In genomic region chr14:65566820-65567522, GRCh38 we compare ENCODE assay signal across 17 cellular contexts.
DNase-seq lines count a peak whose midpoint lies in the region; ATAC-seq, FAIRE-seq and TF ChIP-seq lines count a peak whose summit lies in the region.
"Had no signal": no experiment of that assay in that cellular context is flagged by ENCODE, and none has a peak within 500 bp of the region (broad histone marks: within the 10 kb centered on the region; RNA-seq: fewer than 3 reads in every experiment).

No MANE protein-coding gene starts in this region.

- 93% methylated on average over 5 of the region's 5 CpGs for WGBS in HepG2 (ENCODE audit: low lambda C conversion rate)
- WGBS in right lobe of liver (ENCODE audit: insufficient coverage, low coverage, low lambda C conversion rate, missing lambda C conversion rate) = 84% methylated on average over 5 of the region's 5 CpGs
- 76 to 89% (median 83%) methylated on average over 5 of the region's 5 CpGs for WGBS in spleen, 5 donors

- no peak overlapping the region for H2AFZ ChIP-seq in HepG2 (ENCODE audit: low read length)

- CTCF ChIA-PET in HepG2 (lab: Yijun Ruan, JAX; ENCODE audit: low intra/inter-chr PET ratio, low total read pairs) = no interaction called here
- CTCF ChIA-PET in activated B cell treated with CpG ODN at 0.5 μM for 24 hours (lab: Charles Lee) = interaction anchor here (1.1 to 1.2 kb wide), 2 partner anchors 152 to 403 kb away, joined by 3 read pairs; no protein-coding TSS in a partner anchor

- no peaks in the 10 kb centered on the region for H4K20me1 ChIP-seq in HepG2 (ENCODE audit: insufficient read depth, low read length)

- no peak overlapping the region for H3K9ac ChIP-seq in HepG2 (ENCODE audit: insufficient read depth, low read depth, low read length)

- 0 out of 2 replicates have a peak, but pooled peaks cover 5% of the 10 kb centered on the region for H3K4me1 ChIP-seq in HepG2 (ENCODE audit: insufficient read depth, low read length)
- H3K4me1 ChIP-seq in right lobe of liver = no peaks in the 10 kb centered on the region
- H3K4me1 ChIP-seq in spleen = no peaks in the 10 kb centered on the region
- H3K4me1 ChIP-seq: Peyer's patch had no signal

- no peaks in the 10 kb centered on the region for H3K9me3 ChIP-seq in HepG2 (ENCODE audit: low read length)
- no peaks in the 10 kb centered on the region for H3K9me3 ChIP-seq in right lobe of liver
- no peaks in the 10 kb centered on the region for H3K9me3 ChIP-seq in spleen
- H3K9me3 ChIP-seq: neutrophil, Peyer's patch had no signal

- H3K27me3 ChIP-seq in HepG2 (ENCODE audit: control insufficient read depth in 1 of 2, insufficient read depth in 2 of 2, low read length in 2 of 2) = no peaks in the 10 kb centered on the region
- H3K27me3 ChIP-seq in right lobe of liver = no peaks in the 10 kb centered on the region
- no peaks in the 10 kb centered on the region for H3K27me3 ChIP-seq in spleen (replicated peaks in 1 of 7)
- H3K27me3 ChIP-seq: neutrophil, Peyer's patch had no signal

- peaks cover 39% of the 10 kb centered on the region for H3K4me1 Mint-ChIP-seq in activated B cell treated with CpG ODN at 0.5 μM for 24 hours

- peaks cover 4% of the 10 kb centered on the region for H3K9me3 Mint-ChIP-seq in activated B cell treated with CpG ODN at 0.5 μM for 24 hours

- no peak overlapping the region for H3K27ac ChIP-seq in HepG2 (ENCODE audit: extremely low read length, insufficient read depth, low read length)
- H3K27ac ChIP-seq in right lobe of liver = no peak overlapping the region
- H3K27ac ChIP-seq in spleen = no peak overlapping the region
- H3K27ac ChIP-seq: HL-60, neutrophil, Peyer's patch had no signal

- ATAC-seq in HepG2 = no peak
- no peak for ATAC-seq in right lobe of liver
- ATAC-seq in activated B cell treated with CpG ODN at 0.5 μM for 24 hours (ENCODE audit: low read depth) = peak; percentile 25
- ATAC-seq: HCT116 had no signal

- no peak for TF ChIP-seq RAD21 in HepG2 (CRISPR knock-in tag; IDR thresholded peaks at IDR 0.05)

- DNase-seq in HepG2 (ENCODE audit: low spot score) (no peak), right lobe of liver (no peak), activated B cell treated with CpG ODN at 0.5 μM for 24 hours (no peak), iris pigment epithelial cell (ENCODE audit: low read depth) (peak; percentile 11), spleen (no peak), NOMO-1 (lab: John Stamatoyannopoulos, UW; ENCODE audit: unreplicated experiment in 2 of 2) (no peak), NCI-H748 (lab: John Stamatoyannopoulos, UW; ENCODE audit: unreplicated experiment) (no peak), G401 (ENCODE audit: low spot score) (no peak)
- DNase-seq: activated gamma-delta T cell treated with Interleukin-2 at 50 U/mL for 16 hours, foreskin fibroblast, NCI-H1930, NCI-H526, Peyer's patch, SW 1271 had no signal

- TF ChIP-seq CTCF in HepG2 (CRISPR knock-in tag; IDR thresholded peaks at IDR 0.05) = no peak
- TF ChIP-seq CTCF in right lobe of liver (IDR thresholded peaks at IDR 0.05) = no peak
- no peak for TF ChIP-seq CTCF in activated B cell treated with CpG ODN at 0.5 μM for 24 hours (IDR thresholded peaks at IDR 0.05)
- no peak for TF ChIP-seq CTCF in spleen (IDR thresholded peaks at IDR 0.05 in 8 of 11, conservative IDR thresholded peaks at IDR 0.05 in 3 of 11)

- peaks cover 63% of the 10 kb centered on the region for H3K36me3 Mint-ChIP-seq in activated B cell treated with CpG ODN at 0.5 μM for 24 hours (ENCODE audit: low read depth)

- H3K27ac Mint-ChIP-seq in activated B cell treated with CpG ODN at 0.5 μM for 24 hours = peak overlapping the region; percentile 60

- in situ Hi-C loops in HepG2 (cut with HindIII; ENCODE audit: extremely low pct_ligation_motif_present, low pct_unique_long_range_greater_than_20kb) = no loop called here
- in situ Hi-C loops in G401 (cut with HindIII; ENCODE audit: low sequenced_read_pairs) = no loop called here

- BruUV-seq in HepG2 (replicated peaks; lab: Mats Ljungman, UMichigan) = no TSS peak

- no peak overlapping the region for H3K4me2 ChIP-seq in HepG2 (ENCODE audit: low read depth, low read length)

- H3K4me3 ChIP-seq in HepG2 (replicated peaks in 1 of 3; ENCODE audit: insufficient read depth in 1 of 3, low read depth in 2 of 3, low read length in 3 of 3) (no peak overlapping the region), right lobe of liver (no peak overlapping the region), spleen (no peak overlapping the region)
- H3K4me3 ChIP-seq: Peyer's patch had no signal

- H3K27me3 Mint-ChIP-seq in activated B cell treated with CpG ODN at 0.5 μM for 24 hours = no peaks in the 10 kb centered on the region

- POLR2A ChIA-PET in HepG2 (lab: Yijun Ruan, JAX) (no interaction called here), activated B cell treated with CpG ODN at 0.5 μM for 24 hours (lab: Charles Lee) (no interaction called here)

- H3K4me3 Mint-ChIP-seq in activated B cell treated with CpG ODN at 0.5 μM for 24 hours = peak overlapping the region; percentile 25

- intact Hi-C loops in HepG2 (cut with micrococcal nuclease; ENCODE audit: unreplicated experiment) = no loop called here
- intact Hi-C loops in right lobe of liver (cut with DNase I) = no loop called here
- intact Hi-C loops in activated B cell treated with CpG ODN at 0.5 μM for 24 hours (cut with micrococcal nuclease) = no loop called here
- intact Hi-C loops in spleen (cut with DNase I; ENCODE audit: low total_unique reads) = no loop called here

- H3K79me2 ChIP-seq in HepG2 (ENCODE audit: insufficient read depth, low read length) = no peaks in the 10 kb centered on the region

- FAIRE-seq in HepG2 (lab: Jason Lieb, UNC) = no peak

- TF ChIP-seq POLR2A in HepG2 (IDR thresholded peaks at IDR 0.05; ENCODE audit: insufficient read depth in 1 of 2, low read depth in 2 of 2, low read length in 2 of 2) (no peak), right lobe of liver (IDR thresholded peaks at IDR 0.05) (no peak), spleen (IDR thresholded peaks at IDR 0.05) (no peak)

- TF ChIP-seq EP300 in HepG2 (IDR thresholded peaks at IDR 0.05; ENCODE audit: low read depth in 2 of 2, low read length in 2 of 2) (no peak), HepG2 (CRISPR knock-in tag; IDR thresholded peaks at IDR 0.05; ENCODE audit: borderline replicate concordance) (no peak)

- no peaks in the 10 kb centered on the region for H3K36me3 ChIP-seq in HepG2 (replicated peaks in 1 of 2; ENCODE audit: control insufficient read depth in 1 of 2, insufficient read depth in 2 of 2, low read length in 2 of 2)
- no peaks in the 10 kb centered on the region for H3K36me3 ChIP-seq in right lobe of liver
- peaks cover 0 to 31% (median under 1%) of the 10 kb centered on the region in 6 donors for H3K36me3 ChIP-seq in spleen
- H3K36me3 ChIP-seq: neutrophil had no signal

TF ChIP-seq in HepG2, 621 proteins besides CTCF, POLR2A, EP300 and RAD21:
- TF ChIP-seq MAFK (conservative IDR thresholded peaks at IDR 0.05 in 1 of 2, IDR thresholded peaks at IDR 0.05 in 1 of 2; ENCODE audit: low read length in 2 of 2) (peak in 1 of 2 experiments; percentile 40; a peak in 3 of 4 replicates), MAFF (IDR thresholded peaks at IDR 0.05; ENCODE audit: low read depth, low read length) (0 out of 2 replicates have a peak, but pooled peaks have one; percentile 33), ATF6 (CRISPR knock-in tag; conservative IDR thresholded peaks at IDR 0.05) (no peak)
